In the genomic region with DNA sequence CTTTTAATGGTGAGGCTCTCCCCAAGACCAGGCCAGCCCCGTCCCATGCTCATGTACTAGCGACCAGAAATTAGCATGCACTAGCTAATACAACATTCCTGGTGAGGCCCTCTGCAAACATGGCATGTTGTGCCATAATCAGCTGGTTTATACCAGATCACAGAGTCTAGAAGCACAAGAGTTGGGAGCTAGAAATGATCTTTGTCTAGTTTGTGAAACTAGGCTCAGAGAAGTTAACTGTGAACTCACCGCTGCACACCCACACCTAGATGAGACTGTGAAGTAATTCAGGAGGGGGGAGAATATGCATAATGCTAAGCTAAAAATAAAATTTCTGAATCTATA, we compare ENCODE assay signal across 11 cellular contexts. TPM values are rescaled to one million over a fixed set of nuclear protein-coding genes. Genes with fewer than 3 reads are reported as not detected.
DNase-seq lines count a peak whose midpoint lies in the region; ATAC-seq and TF ChIP-seq lines count a peak whose summit lies in the region.
"Had no signal": no experiment of that assay in that cellular context is flagged by ENCODE, and none has a peak within 500 bp of the region (broad histone marks: within the 10 kb centered on the region; RNA-seq: fewer than 3 reads in every experiment).

No MANE protein-coding gene starts in this region.

- TF ChIP-seq CTCF in gastrocnemius medialis (IDR thresholded peaks at IDR 0.05 in 4 of 5, conservative IDR thresholded peaks at IDR 0.05 in 1 of 5) = no peak

- H3K4me1 ChIP-seq in iPS-20b (ENCODE audit: insufficient read depth, low read length) (peaks cover 32% of the 10 kb centered on the region), gastrocnemius medialis (peaks cover 9 to 35% of the 10 kb centered on the region in 2 donors)

- H3K9me3 ChIP-seq in iPS-20b (ENCODE audit: insufficient read depth, low read depth, low read length) (no peaks in the 10 kb centered on the region), gastrocnemius medialis (no peaks in the 10 kb centered on the region)

- H3K4me3 Mint-ChIP-seq in activated CD4-positive, alpha-beta T cell treated with anti-CD3 and anti-CD28 coated beads, Interleukin-2, amount 10 ng/mL, durations not matched to agents 24 days and 14 days = no peak overlapping the region
- H3K4me3 Mint-ChIP-seq in activated T-helper 17 cell treated with anti-CD3 and anti-CD28 coated beads, Interleukin-2, amount 50 U/mL, for 72 hours = peak overlapping the region; percentile 13

- peak overlapping the region; percentile 55; the same call in 1 of the 2 replicates for H3K9ac ChIP-seq in iPS-20b (ENCODE audit: low read depth, low read length)

- no peak for TF ChIP-seq POLR2A in gastrocnemius medialis (IDR thresholded peaks at IDR 0.05)

- H3K4me1 Mint-ChIP-seq in activated CD4-positive, alpha-beta T cell treated with anti-CD3 and anti-CD28 coated beads, Interleukin-2, amount 10 ng/mL, durations not matched to agents 24 days and 14 days = peaks cover 40% of the 10 kb centered on the region
- peaks cover 22% of the 10 kb centered on the region for H3K4me1 Mint-ChIP-seq in activated T-helper 17 cell treated with anti-CD3 and anti-CD28 coated beads, Interleukin-2, amount 50 U/mL, for 72 hours

- H3K27me3 Mint-ChIP-seq in activated CD4-positive, alpha-beta T cell treated with anti-CD3 and anti-CD28 coated beads, Interleukin-2, amount 10 ng/mL, durations not matched to agents 24 days and 14 days = no peaks in the 10 kb centered on the region
- no peaks in the 10 kb centered on the region for H3K27me3 Mint-ChIP-seq in activated T-helper 17 cell treated with anti-CD3 and anti-CD28 coated beads, Interleukin-2, amount 50 U/mL, for 72 hours

- no peak overlapping the region for H3K4me3 ChIP-seq in iPS-20b (ENCODE audit: low read length)
- no peak overlapping the region for H3K4me3 ChIP-seq in gastrocnemius medialis

- peak; percentile 16 for ATAC-seq in activated T-helper 17 cell treated with anti-CD3 and anti-CD28 coated beads, Interleukin-2, amount 50 U/mL, for 72 hours (replicated peaks)
- no peak for ATAC-seq in gastrocnemius medialis
- ATAC-seq in HG02840 (IDR thresholded peaks at IDR 0.05; ENCODE audit: low FRiP score, unreplicated experiment) = no peak
- ATAC-seq in GM21381 (IDR thresholded peaks at IDR 0.05; ENCODE audit: unreplicated experiment) = no peak

- H3K36me3 Mint-ChIP-seq in activated CD4-positive, alpha-beta T cell treated with anti-CD3 and anti-CD28 coated beads, Interleukin-2, amount 10 ng/mL, durations not matched to agents 24 days and 14 days (ENCODE audit: low read depth) = peaks cover 41% of the 10 kb centered on the region
- H3K36me3 Mint-ChIP-seq in activated T-helper 17 cell treated with anti-CD3 and anti-CD28 coated beads, Interleukin-2, amount 50 U/mL, for 72 hours (ENCODE audit: low read depth) = peaks cover 56% of the 10 kb centered on the region

- in situ Hi-C loops in gastrocnemius medialis (cut with MboI; ENCODE audit: low sequenced_read_pairs in 4 of 4) = no loop called here

- H3K36me3 ChIP-seq in iPS-20b (ENCODE audit: insufficient read depth, low read depth, low read length) = peaks cover 43% of the 10 kb centered on the region
- peaks cover 0 to 41% of the 10 kb centered on the region in 2 donors for H3K36me3 ChIP-seq in gastrocnemius medialis

- intact Hi-C loops in activated CD4-positive, alpha-beta T cell treated with anti-CD3 and anti-CD28 coated beads, Interleukin-2, amount 10 ng/mL, durations not matched to agents 24 days and 14 days (cut with micrococcal nuclease) = no loop called here
- intact Hi-C loops in gastrocnemius medialis (cut with DNase I; ENCODE audit: low total_unique reads) = no loop called here

- H3K27ac ChIP-seq in iPS-20b (ENCODE audit: low read length) (peak overlapping the region; percentile 63), gastrocnemius medialis (peak overlapping the region; percentile 4 to 64 (median 54))

- H3K9me3 Mint-ChIP-seq in activated CD4-positive, alpha-beta T cell treated with anti-CD3 and anti-CD28 coated beads, Interleukin-2, amount 10 ng/mL, durations not matched to agents 24 days and 14 days = no peaks in the 10 kb centered on the region
- H3K9me3 Mint-ChIP-seq in activated T-helper 17 cell treated with anti-CD3 and anti-CD28 coated beads, Interleukin-2, amount 50 U/mL, for 72 hours = no peaks in the 10 kb centered on the region

- peak overlapping the region; percentile 6 for H3K27ac Mint-ChIP-seq in activated CD4-positive, alpha-beta T cell treated with anti-CD3 and anti-CD28 coated beads, Interleukin-2, amount 10 ng/mL, durations not matched to agents 24 days and 14 days
- H3K27ac Mint-ChIP-seq in activated T-helper 17 cell treated with anti-CD3 and anti-CD28 coated beads, Interleukin-2, amount 50 U/mL, for 72 hours = peak overlapping the region; percentile 48

- DNase-seq in activated CD4-positive, alpha-beta T cell treated with anti-CD3 and anti-CD28 coated beads, Interleukin-2, amount 10 ng/mL, durations not matched to agents 24 days and 14 days = no peak
- no peak for DNase-seq in activated CD4-positive, alpha-beta T cell treated with anti-CD3 and anti-CD28 coated beads for 1 hour
- DNase-seq in gastrocnemius medialis = no peak
- no peak for DNase-seq in activated T-cell treated with anti-CD3 and anti-CD28 coated beads, Interleukin-2, amount 50 U/mL, for 48 hours
- DNase-seq: activated gamma-delta T cell treated with Interleukin-2 at 50 U/mL for 16 hours, DND-41, NCI-H524 treated with DMSO at 0.1 percent for 48 hours had no signal

- H3K27me3 ChIP-seq in iPS-20b (ENCODE audit: insufficient read depth, low read length) (no peaks in the 10 kb centered on the region), gastrocnemius medialis (no peaks in the 10 kb centered on the region)

RNA-seq across cellular contexts. Expression of gene MTMR12, which starts 37.3 kb away (rescaled TPM):
- total RNA-seq in activated CD4-positive, alpha-beta T cell treated with anti-CD3 and anti-CD28 coated beads, Interleukin-2, amount 10 ng/mL, durations not matched to agents 24 days and 14 days = 26.5 and 29.8 TPM in 2 replicates
- 10 to 100 TPM; 28.4 TPM for total RNA-seq in activated T-helper 17 cell treated with anti-CD3 and anti-CD28 coated beads, Interleukin-2, amount 50 U/mL, for 72 hours
- total RNA-seq in gastrocnemius medialis = 10 to 100 TPM in 3 of 4 donors, 1 to 10 TPM in 1; 6.4 to 11.5 (median 10.6) TPM
